Comparison of ENCODE assay signal across 11 cellular contexts in genomic region chr5:142982821-142983200, GRCh38.
DNase-seq lines count a peak whose midpoint lies in the region; ATAC-seq, FAIRE-seq and TF ChIP-seq lines count a peak whose summit lies in the region.
"Had no signal": no experiment of that assay in that cellular context is flagged by ENCODE, and none has a peak within 500 bp of the region (broad histone marks: within the 10 kb centered on the region; RNA-seq: fewer than 3 reads in every experiment).

No MANE protein-coding gene starts in this region.

- FAIRE-seq in small intestine (lab: Jason Lieb, UNC) (no peak), D721Med (lab: Jason Lieb, UNC) (no peak)
- FAIRE-seq: endometrium had no signal

- no peaks in the 10 kb centered on the region for H3K9me3 ChIP-seq in SJSA1 (replicated peaks)
- H3K9me3 ChIP-seq in heart right ventricle: peaks cover 0 to 6% (median 0%) of the 10 kb centered on the region in 11 donors
- no peaks in the 10 kb centered on the region for H3K9me3 ChIP-seq in small intestine (ENCODE audit: control insufficient read depth, low read depth)

- H3K4me1 ChIP-seq in SJSA1 (replicated peaks) (peaks cover 71% of the 10 kb centered on the region), heart right ventricle (peaks cover 14 to 65% (median 51%) of the 10 kb centered on the region in 9 donors), small intestine (ENCODE audit: control insufficient read depth in 2 of 2, insufficient read depth in 1 of 2, low read depth in 1 of 2, low read length in 1 of 2) (peaks cover 13 to 14% of the 10 kb centered on the region in 2 donors)

- ATAC-seq in GM18907 (IDR thresholded peaks at IDR 0.05; ENCODE audit: unreplicated experiment) (peak; percentile 41), heart right ventricle (peak in 5 of 8 donors; percentile 12 to 51 (median 28)), GM18517 (IDR thresholded peaks at IDR 0.05; ENCODE audit: unreplicated experiment) (no peak)
- ATAC-seq: naive thymus-derived CD8-positive, alpha-beta T cell had no signal

- intact Hi-C loops in heart right ventricle (cut with DNase I): no loop called here

- H3K36me3 ChIP-seq in SJSA1: no peaks in the 10 kb centered on the region
- H3K36me3 ChIP-seq in heart right ventricle: no peaks in the 10 kb centered on the region
- H3K36me3 ChIP-seq in small intestine (ENCODE audit: control insufficient read depth in 2 of 2, insufficient read depth in 2 of 2, low read length in 2 of 2): no peaks in the 10 kb centered on the region

- peak overlapping the region; percentile 69 for H3K27ac ChIP-seq in SJSA1
- H3K27ac ChIP-seq in heart right ventricle: peak overlapping the region in 9 of 10 donors; percentile 37 to 90 (median 68)
- H3K27ac ChIP-seq in small intestine (ENCODE audit: low read depth in 1 of 2, low read length in 1 of 2): peak overlapping the region; percentile 47 to 67

- WGBS in heart right ventricle, 2 donors: 77 to 82% methylated on average over 4 of the region's 4 CpGs
- WGBS in small intestine, 3 donors: 49 to 79% (median 72%) methylated on average over 4 of the region's 4 CpGs

- DNase-seq in SJSA1 (ENCODE audit: low read depth in 1 of 2, low spot score in 2 of 2) (no peak), heart right ventricle (no peak), small intestine (no peak), NCI-H774 (lab: John Stamatoyannopoulos, UW) (no peak), Ammon's horn (ENCODE audit: low spot score) (no peak), D721Med (ENCODE audit: insufficient read length, low spot score) (no peak)
- DNase-seq: naive thymus-derived CD8-positive, alpha-beta T cell; NCI-H526 treated with DMSO at 0.1 percent for 48 hours had no signal

- peak in 3 of 9 donors; percentile 6 to 24 (median 15) for TF ChIP-seq CTCF in heart right ventricle (IDR thresholded peaks at IDR 0.05)
- TF ChIP-seq CTCF in D721Med (IDR thresholded peaks at IDR 0.05; ENCODE audit: insufficient read depth, missing control alignments): no peak

- H3K4me3 ChIP-seq in SJSA1 (no peak overlapping the region), heart right ventricle (no peak overlapping the region), small intestine (ENCODE audit: low read depth in 1 of 2, low read length in 2 of 2) (no peak overlapping the region)

- H3K27me3 ChIP-seq in SJSA1 (replicated peaks): no peaks in the 10 kb centered on the region
- no peaks in the 10 kb centered on the region for H3K27me3 ChIP-seq in heart right ventricle
- H3K27me3 ChIP-seq in small intestine (ENCODE audit: control insufficient read depth in 2 of 2, insufficient read depth in 2 of 2, low read length in 2 of 2): no peaks in the 10 kb centered on the region
